ENCODE assay signal across 28 cellular contexts in genomic region chr3:151501905-151502615, GRCh38. TPM values are rescaled to one million over a fixed set of nuclear protein-coding genes. Genes with fewer than 3 reads are reported as not detected.
DNase-seq lines count a peak whose midpoint lies in the region; ATAC-seq and TF ChIP-seq lines count a peak whose summit lies in the region.
"Had no signal": no experiment of that assay in that cellular context is flagged by ENCODE, and none has a peak within 500 bp of the region (broad histone marks: within the 10 kb centered on the region; RNA-seq: fewer than 3 reads in every experiment).

No MANE protein-coding gene starts in this region.

- ATAC-seq in heart right ventricle (peak in 5 of 8 donors; percentile 53 to 70 (median 68)), GM18519 (IDR thresholded peaks at IDR 0.05; ENCODE audit: low FRiP score, unreplicated experiment) (no peak)
- ATAC-seq: activated T-helper 17 cell treated with anti-CD3 and anti-CD28 coated beads, Interleukin-2, amount 50 U/mL, for 72 hours; stimulated activated naive CD8-positive, alpha-beta T cell treated with anti-CD3 and anti-CD28 coated beads, Interleukin-15, amount 100 ng/mL, for 72 hours had no signal

- H3K27ac Mint-ChIP-seq in H9 = peak overlapping the region in 2 of 3 experiments; percentile 8 to 28; a peak in 2 of 7 replicates
- H3K27ac Mint-ChIP-seq: activated naive CD8-positive, alpha-beta T cell treated with anti-CD3 and anti-CD28 coated beads for 36 hours; activated T-helper 17 cell treated with anti-CD3 and anti-CD28 coated beads, Interleukin-2, amount 50 U/mL, for 72 hours; CD14-positive monocyte; IgD-negative memory B cell; stimulated activated naive CD8-positive, alpha-beta T cell treated with anti-CD3 and anti-CD28 coated beads, Interleukin-15, amount 100 ng/mL, for 72 hours had no signal

- no peak overlapping the region for H2BK120ac ChIP-seq in H9 (ENCODE audit: low read depth, low read length, poor library complexity, severe bottlenecking)

- H2BK15ac ChIP-seq in H9 (ENCODE audit: low read depth, low read length) = no peak overlapping the region

- H4K5ac ChIP-seq in H9 (ENCODE audit: insufficient read length, low read depth, low read length) = no peak overlapping the region

- H3K4ac ChIP-seq in H9 (ENCODE audit: low read depth, low read length) = no peak overlapping the region

- H4K91ac ChIP-seq in H9 (ENCODE audit: insufficient read length, low read depth, low read length) = no peak overlapping the region

- H2AK5ac ChIP-seq in H9 (ENCODE audit: insufficient read length, low read length) = no peak overlapping the region

- no peak overlapping the region for H2BK12ac ChIP-seq in H9 (ENCODE audit: insufficient read length, low read depth, low read length)

- H3K9me3 ChIP-seq in H9 (ENCODE audit: control insufficient read depth, low read depth, low read length) (no peaks in the 10 kb centered on the region), heart right ventricle (peaks cover 0 to 4% (median 0%) of the 10 kb centered on the region in 11 donors), suprapubic skin (no peaks in the 10 kb centered on the region)
- H3K9me3 ChIP-seq: prostate gland, SK-N-SH, upper lobe of left lung had no signal

- H3K4me2 ChIP-seq in H9 (ENCODE audit: insufficient read depth, insufficient read length, low read length) = no peak overlapping the region
- H3K4me2 ChIP-seq: SK-N-SH had no signal

- no peak for TF ChIP-seq EP300 in suprapubic skin (IDR thresholded peaks at IDR 0.05)

- no CpG with 5 or more reads among the region's 4 CpGs for WGBS in H9 (ENCODE audit: extremely low coverage, insufficient read length, low lambda C conversion rate)
- WGBS in heart right ventricle, 2 donors = 42 to 46% methylated on average over 4 of the region's 4 CpGs
- 60% methylated on average over 4 of the region's 4 CpGs for WGBS in suprapubic skin

- no peak overlapping the region for H3K4me3 Mint-ChIP-seq in H9
- H3K4me3 Mint-ChIP-seq: activated naive CD8-positive, alpha-beta T cell treated with anti-CD3 and anti-CD28 coated beads for 36 hours; activated T-helper 17 cell treated with anti-CD3 and anti-CD28 coated beads, Interleukin-2, amount 50 U/mL, for 72 hours; CD14-positive monocyte; IgD-negative memory B cell; stimulated activated naive CD8-positive, alpha-beta T cell treated with anti-CD3 and anti-CD28 coated beads, Interleukin-15, amount 100 ng/mL, for 72 hours had no signal

- H2AFZ ChIP-seq in H9 (ENCODE audit: low read length) = no peak overlapping the region

- H3K56ac ChIP-seq in H9 (ENCODE audit: insufficient read length, low read depth, low read length) = no peak overlapping the region

- no peaks in the 10 kb centered on the region for H4K20me1 ChIP-seq in H9 (ENCODE audit: control insufficient read depth, insufficient read depth, insufficient read length)

- no peak overlapping the region for H3K4me3 ChIP-seq in coronary artery
- no peak overlapping the region for H3K4me3 ChIP-seq in heart right ventricle
- no peak overlapping the region for H3K4me3 ChIP-seq in suprapubic skin
- H3K4me3 ChIP-seq: prostate gland, spleen, upper lobe of left lung had no signal

- intact Hi-C loops in heart right ventricle (cut with DNase I) = loop anchor here in 1 of 10 donors (5.0 kb wide), 1 partner anchor 45 kb away; no protein-coding TSS in a partner anchor

- H3K27ac ChIP-seq in H9 (ENCODE audit: insufficient read length, low read depth, low read length) (no peak overlapping the region), coronary artery (peak overlapping the region; percentile 3 to 9), heart right ventricle (peak overlapping the region in 7 of 10 donors; percentile 26 to 72 (median 49)), suprapubic skin (peak overlapping the region; percentile 4)
- H3K27ac ChIP-seq: prostate gland, spleen, upper lobe of left lung, VCaP had no signal

- H3K79me1 ChIP-seq in H9 (ENCODE audit: insufficient read depth, low read depth, low read length, poor library complexity, severe bottlenecking) = no peaks in the 10 kb centered on the region

- no peak for TF ChIP-seq POLR2A in suprapubic skin (IDR thresholded peaks at IDR 0.05)

- H3K23me2 ChIP-seq in H9 (ENCODE audit: insufficient read length, low read depth, low read length, poor library complexity, severe bottlenecking) = no peaks in the 10 kb centered on the region

- no peak overlapping the region for H3T11ph ChIP-seq in H9 (ENCODE audit: low read length)

- no peaks in the 10 kb centered on the region for H3K36me3 Mint-ChIP-seq in H9 (ENCODE audit: insufficient read depth in 1 of 3, low read depth in 3 of 3)
- H3K36me3 Mint-ChIP-seq: activated naive CD8-positive, alpha-beta T cell treated with anti-CD3 and anti-CD28 coated beads for 36 hours; CD14-positive monocyte had no signal

- DNase-seq in H9 (no peak), coronary artery (ENCODE audit: low spot score) (no peak), heart right ventricle (no peak), suprapubic skin (ENCODE audit: low spot score in 2 of 2) (no peak), mesenteric fat pad (ENCODE audit: low spot score) (no peak), NCI-H69 (lab: John Stamatoyannopoulos, UW) (no peak)
- no peak for DNase-seq in activated naive CD4-positive, alpha-beta T cell treated with anti-CD3 and anti-CD28 coated beads, Interleukin-2, amount 50 U/mL, for 16 hours
- DNase-seq: activated CD4-positive, alpha-beta T cell treated with anti-CD3 and anti-CD28 coated beads, Interleukin-2, amount 50 U/mL, for 4 hours; activated CD8-positive, alpha-beta memory T cell treated with anti-CD3 and anti-CD28 coated beads, Interleukin-2, amount 50 U/mL, for 4 hours; activated naive CD8-positive, alpha-beta T cell treated with anti-CD3 and anti-CD28 coated beads for 36 hours; DMS 273 treated with DMSO at 0.1 percent for 48 hours; foreskin melanocyte; HCEC 1CT; islet precursor cell; mammary epithelial cell; NCI-H1417; NCI-H2107; SK-N-SH; spleen; stimulated activated naive CD8-positive, alpha-beta T cell treated with anti-CD3 and anti-CD28 coated beads, Interleukin-15, amount 100 ng/mL, for 72 hours; upper lobe of left lung had no signal

- H3K14ac ChIP-seq in H9 (ENCODE audit: insufficient read depth, low read length) = no peak overlapping the region

- H3K18ac ChIP-seq in H9 (ENCODE audit: insufficient read length, low read depth, low read length) = no peak overlapping the region

- H3K27me3 ChIP-seq in H9 (ENCODE audit: insufficient read depth, low read length) (no peaks in the 10 kb centered on the region), heart right ventricle (no peaks in the 10 kb centered on the region), suprapubic skin (no peaks in the 10 kb centered on the region)
- H3K27me3 ChIP-seq: spleen, upper lobe of left lung had no signal

- peaks cover 30 to 33% of the 10 kb centered on the region in 2 experiments for H3K4me1 Mint-ChIP-seq in H9
- H3K4me1 Mint-ChIP-seq: activated naive CD8-positive, alpha-beta T cell treated with anti-CD3 and anti-CD28 coated beads for 36 hours; activated T-helper 17 cell treated with anti-CD3 and anti-CD28 coated beads, Interleukin-2, amount 50 U/mL, for 72 hours; CD14-positive monocyte; IgD-negative memory B cell; stimulated activated naive CD8-positive, alpha-beta T cell treated with anti-CD3 and anti-CD28 coated beads, Interleukin-15, amount 100 ng/mL, for 72 hours had no signal

- H3K36me3 ChIP-seq in heart right ventricle = no peaks in the 10 kb centered on the region
- no peaks in the 10 kb centered on the region for H3K36me3 ChIP-seq in suprapubic skin
- H3K36me3 ChIP-seq: prostate gland, spleen, upper lobe of left lung had no signal

- H2BK5ac ChIP-seq in H9 (ENCODE audit: insufficient read length, low read length) = no peak overlapping the region

- no peaks in the 10 kb centered on the region for H3K79me2 ChIP-seq in H9 (ENCODE audit: insufficient read depth, low read length)

- H3K9ac ChIP-seq in H9 (ENCODE audit: extremely low read depth, insufficient read length, low read length) = no peak overlapping the region
- H3K9ac ChIP-seq: SK-N-SH had no signal

- TF ChIP-seq CTCF in H9 (conservative IDR thresholded peaks at IDR 0.05) = no peak
- TF ChIP-seq CTCF in coronary artery (IDR thresholded peaks at IDR 0.05) = no peak
- no peak for TF ChIP-seq CTCF in heart right ventricle (IDR thresholded peaks at IDR 0.05)
- TF ChIP-seq CTCF in suprapubic skin (IDR thresholded peaks at IDR 0.05) = no peak

- H2BK20ac ChIP-seq in H9 (ENCODE audit: low read depth, low read length, poor library complexity, severe bottlenecking) = no peak overlapping the region

- no peaks in the 10 kb centered on the region for H3K27me3 Mint-ChIP-seq in H9 (ENCODE audit: low read depth)
- H3K27me3 Mint-ChIP-seq: activated naive CD8-positive, alpha-beta T cell treated with anti-CD3 and anti-CD28 coated beads for 36 hours; IgD-negative memory B cell; stimulated activated naive CD8-positive, alpha-beta T cell treated with anti-CD3 and anti-CD28 coated beads, Interleukin-15, amount 100 ng/mL, for 72 hours had no signal

- H3K4me1 ChIP-seq in H9 (ENCODE audit: insufficient read depth, low read length) (no peaks in the 10 kb centered on the region; the same call in 1 of the 2 replicates), heart right ventricle (peaks cover 0 to 6% (median 0%) of the 10 kb centered on the region in 9 donors), suprapubic skin (peaks cover 9% of the 10 kb centered on the region)
- H3K4me1 ChIP-seq: prostate gland, spleen, upper lobe of left lung had no signal

- H3K23ac ChIP-seq in H9 (ENCODE audit: insufficient read length, low read depth, low read length) = no peak overlapping the region

- H3K9me3 Mint-ChIP-seq in H9 = peaks cover 0 to 3% of the 10 kb centered on the region in 2 experiments; a peak in 2 of 5 replicates
- H3K9me3 Mint-ChIP-seq: activated naive CD8-positive, alpha-beta T cell treated with anti-CD3 and anti-CD28 coated beads for 36 hours; activated T-helper 17 cell treated with anti-CD3 and anti-CD28 coated beads, Interleukin-2, amount 50 U/mL, for 72 hours; stimulated activated naive CD8-positive, alpha-beta T cell treated with anti-CD3 and anti-CD28 coated beads, Interleukin-15, amount 100 ng/mL, for 72 hours had no signal

- H4K8ac ChIP-seq in H9 (replicated peaks; ENCODE audit: insufficient read length, low read depth, low read length) = no peak overlapping the region

RNA-seq across cellular contexts. Expression of gene IGSF10, which starts 41.2 kb away (rescaled TPM):
- total RNA-seq in H9 (2021) = 0.13 and 0.20 TPM in 2 replicates
- 1 to 10 TPM in 9 of 10 donors, under 1 TPM in 1; 0.93 to 3.9 (median 2.0) TPM for total RNA-seq in heart right ventricle
- polyA plus RNA-seq in heart right ventricle = 1 to 10 TPM; 1.1 to 1.5 TPM
- total RNA-seq in suprapubic skin = 1 to 10 TPM in 3 of 4 donors, under 1 TPM in 1; 0.96 to 7.1 (median 1.7) TPM
- total RNA-seq in mesenteric fat pad = 4.5 TPM
- total RNA-seq: activated naive CD8-positive, alpha-beta T cell treated with anti-CD3 and anti-CD28 coated beads for 36 hours; T-helper 2 cell treated with Interferon-gamma antibody and Interleukin-4, amounts not matched to agents 100 ng/mL and 5 ng/mL, for 36 hours had no signal
- polyA plus RNA-seq: IgD-negative memory B cell, mammary epithelial cell had no signal
